ENCODE assay signal across 1 cellular context in the genomic region with DNA sequence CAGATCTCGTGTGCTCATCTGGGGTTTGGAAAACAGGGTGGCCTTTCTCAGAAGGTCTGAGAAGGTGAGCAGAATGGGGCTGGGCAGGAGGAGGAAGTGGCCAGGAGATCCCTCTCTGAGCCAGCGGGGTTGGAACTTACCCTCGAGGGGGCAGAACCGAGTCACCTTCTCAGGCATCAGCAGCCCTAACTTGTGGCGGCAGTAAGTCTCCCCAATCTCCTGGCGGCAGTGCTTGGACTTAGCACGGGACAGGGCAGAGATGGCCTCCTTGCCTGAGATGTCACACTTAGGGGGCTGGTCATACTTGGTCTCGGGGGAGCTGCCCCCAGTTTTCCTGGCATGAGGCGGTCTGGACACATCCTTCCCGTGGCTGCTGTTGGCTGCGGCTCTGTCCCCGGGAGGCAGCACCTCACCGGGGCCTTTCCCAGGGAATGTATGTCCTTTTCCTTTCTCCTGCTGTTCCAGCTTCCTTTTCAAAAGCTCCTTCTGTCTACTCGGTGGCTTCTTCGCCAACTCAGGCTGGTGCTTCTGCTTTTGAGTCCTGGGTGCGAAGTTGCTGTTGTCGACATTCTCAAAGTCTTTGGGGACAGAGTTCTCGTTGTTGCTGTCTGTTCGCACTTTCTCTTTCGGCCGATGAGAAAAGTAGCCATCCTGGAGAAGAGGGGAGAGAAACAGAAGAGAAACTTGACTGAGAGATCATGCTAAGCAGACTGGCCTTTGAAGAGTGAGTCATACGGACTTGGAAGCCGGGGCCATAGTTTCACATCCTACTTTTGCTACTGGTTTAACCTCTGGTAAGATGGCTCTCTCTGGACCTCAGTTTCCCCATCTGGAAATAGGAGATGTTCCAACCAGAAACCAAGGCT.
TF ChIP-seq lines count a peak whose summit lies in the region.

No MANE protein-coding gene starts in this region.

TF ChIP-seq in H1, 55 proteins besides CTCF, POLR2A, EP300 and RAD21:
- TF ChIP-seq TAF1 (IDR thresholded peaks at IDR 0.05; ENCODE audit: low read depth, low read length) = no peak
- no peak for TF ChIP-seq MAFK (IDR thresholded peaks at IDR 0.05; ENCODE audit: low read depth, low read length)
